1 cellular context compared by ENCODE assay signal in the genomic region with DNA sequence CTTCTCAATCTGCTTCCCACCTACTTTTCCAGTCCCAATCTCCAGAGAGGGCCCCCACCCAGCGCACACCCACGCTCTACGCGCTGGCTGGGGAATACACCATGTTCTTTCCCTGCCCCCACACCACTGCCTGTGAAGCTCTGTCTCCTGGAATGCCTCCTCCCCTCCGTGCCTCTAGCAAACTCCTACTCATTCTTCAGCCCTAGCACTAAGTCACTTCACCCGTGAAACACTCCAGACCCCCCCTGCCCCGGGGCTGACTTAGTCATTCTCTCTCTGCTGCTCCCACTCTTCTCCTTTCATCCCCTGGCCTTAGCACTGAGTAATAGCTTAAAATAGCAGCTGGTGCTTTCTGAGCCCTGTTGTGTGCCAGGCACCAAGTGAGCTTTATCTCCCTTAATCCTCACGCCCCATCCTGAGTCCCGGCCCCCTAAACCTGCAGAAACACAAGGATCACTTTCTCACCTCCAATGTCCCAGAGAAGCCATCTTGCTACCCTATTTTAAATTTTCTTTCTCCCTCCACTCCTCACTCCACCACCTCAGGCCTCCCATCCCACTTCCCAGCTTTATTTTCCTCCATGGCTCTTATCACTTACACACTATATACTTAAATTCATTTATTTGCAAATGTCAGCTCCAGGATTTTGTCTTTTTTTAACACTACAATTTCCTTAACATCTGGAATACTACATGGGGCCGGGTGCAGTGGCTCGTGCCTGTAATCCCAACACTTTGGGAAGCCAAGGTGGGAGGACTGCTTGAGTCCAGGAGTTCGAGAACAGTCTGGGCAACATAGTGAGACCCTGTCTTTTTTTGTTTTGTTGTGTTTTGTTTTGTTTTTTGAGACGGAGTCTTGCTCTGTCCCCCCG.
TF ChIP-seq lines count a peak whose summit lies in the region.

No MANE protein-coding gene starts in this region.

TF ChIP-seq in HepG2, 621 proteins besides CTCF, POLR2A, EP300 and RAD21 (continued from another document and continues in another):
- TF ChIP-seq, protein P1, sequence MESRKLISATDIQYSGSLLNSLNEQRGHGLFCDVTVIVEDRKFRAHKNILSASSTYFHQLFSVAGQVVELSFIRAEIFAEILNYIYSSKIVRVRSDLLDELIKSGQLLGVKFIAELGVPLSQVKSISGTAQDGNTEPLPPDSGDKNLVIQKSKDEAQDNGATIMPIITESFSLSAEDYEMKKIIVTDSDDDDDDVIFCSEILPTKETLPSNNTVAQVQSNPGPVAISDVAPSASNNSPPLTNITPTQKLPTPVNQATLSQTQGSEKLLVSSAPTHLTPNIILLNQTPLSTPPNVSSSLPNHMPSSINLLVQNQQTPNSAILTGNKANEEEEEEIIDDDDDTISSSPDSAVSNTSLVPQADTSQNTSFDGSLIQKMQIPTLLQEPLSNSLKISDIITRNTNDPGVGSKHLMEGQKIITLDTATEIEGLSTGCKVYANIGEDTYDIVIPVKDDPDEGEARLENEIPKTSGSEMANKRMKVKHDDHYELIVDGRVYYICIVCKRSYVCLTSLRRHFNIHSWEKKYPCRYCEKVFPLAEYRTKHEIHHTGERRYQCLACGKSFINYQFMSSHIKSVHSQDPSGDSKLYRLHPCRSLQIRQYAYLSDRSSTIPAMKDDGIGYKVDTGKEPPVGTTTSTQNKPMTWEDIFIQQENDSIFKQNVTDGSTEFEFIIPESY (CRISPR knock-in tag; IDR thresholded peaks at IDR 0.05) = 0 out of 2 replicates have a peak, but pooled peaks have one; percentile 43
- TF ChIP-seq DMAP1 (CRISPR knock-in tag; IDR thresholded peaks at IDR 0.05) (0 out of 2 replicates have a peak, but pooled peaks have one; percentile 31), ARHGAP35 (CRISPR knock-in tag; IDR thresholded peaks at IDR 0.05; ENCODE audit: borderline replicate concordance) (no peak), SP140L (CRISPR knock-in tag; IDR thresholded peaks at IDR 0.05; ENCODE audit: borderline replicate concordance) (no peak), CBX5 (CRISPR knock-in tag; IDR thresholded peaks at IDR 0.05; ENCODE audit: borderline replicate concordance) (no peak), KLF11 (CRISPR knock-in tag; IDR thresholded peaks at IDR 0.05) (no peak), ZBTB42 (CRISPR knock-in tag; IDR thresholded peaks at IDR 0.05) (no peak), ZNF569 (CRISPR knock-in tag; IDR thresholded peaks at IDR 0.05; ENCODE audit: borderline replicate concordance) (no peak), MZF1 (CRISPR knock-in tag; IDR thresholded peaks at IDR 0.05; ENCODE audit: borderline replicate concordance) (no peak), ZNF34 (CRISPR knock-in tag; IDR thresholded peaks at IDR 0.05; ENCODE audit: borderline replicate concordance) (no peak), ZNF558 (CRISPR knock-in tag; IDR thresholded peaks at IDR 0.05; ENCODE audit: borderline replicate concordance) (no peak), ZNF724P (CRISPR knock-in tag; IDR thresholded peaks at IDR 0.05; ENCODE audit: borderline replicate concordance) (no peak), FLYWCH1 (CRISPR knock-in tag; IDR thresholded peaks at IDR 0.05) (no peak), ONECUT2 (CRISPR knock-in tag; IDR thresholded peaks at IDR 0.05) (no peak), ZNF547 (CRISPR knock-in tag; IDR thresholded peaks at IDR 0.05) (no peak), TCF7L2 (IDR thresholded peaks at IDR 0.05; ENCODE audit: low read depth, low read length) (no peak), SP5 (CRISPR knock-in tag; IDR thresholded peaks at IDR 0.05; ENCODE audit: borderline replicate concordance, low read depth) (no peak), ZIK1 (CRISPR knock-in tag; IDR thresholded peaks at IDR 0.05; ENCODE audit: borderline replicate concordance, low read depth) (no peak), DNMT3B (CRISPR knock-in tag; conservative IDR thresholded peaks at IDR 0.05) (0 out of 2 replicates have a peak, but pooled peaks have one; percentile 49), HMG20B (CRISPR knock-in tag; conservative IDR thresholded peaks at IDR 0.05) (no peak), THYN1 (CRISPR knock-in tag; IDR thresholded peaks at IDR 0.05; ENCODE audit: borderline replicate concordance, low read depth) (no peak), CCAR2 (optimal IDR thresholded peaks at IDR 0.05; ENCODE audit: low read depth, low read length) (no peak), PHF20 (CRISPR knock-in tag; IDR thresholded peaks at IDR 0.05) (no peak), MEF2D (CRISPR knock-in tag; IDR thresholded peaks at IDR 0.05) (peak; percentile 44; the same call in 1 of the 2 replicates), ZNF737 (CRISPR knock-in tag; IDR thresholded peaks at IDR 0.05; ENCODE audit: borderline replicate concordance) (no peak), FIP1L1 (IDR thresholded peaks at IDR 0.05; ENCODE audit: borderline replicate concordance, insufficient read depth, low read depth, low read length) (no peak), ZNF816 (CRISPR knock-in tag; IDR thresholded peaks at IDR 0.05; ENCODE audit: borderline replicate concordance) (no peak), DR1 (CRISPR knock-in tag; IDR thresholded peaks at IDR 0.05) (no peak), JARID2 (CRISPR knock-in tag; IDR thresholded peaks at IDR 0.05; ENCODE audit: insufficient replicate concordance) (no peak), ZNF879 (CRISPR knock-in tag; IDR thresholded peaks at IDR 0.05) (no peak), TARDBP (CRISPR knock-in tag; IDR thresholded peaks at IDR 0.05) (no peak; the same call in 1 of the 2 replicates), TRIM24 (CRISPR knock-in tag; IDR thresholded peaks at IDR 0.05) (no peak)
- TF ChIP-seq, protein P2, sequence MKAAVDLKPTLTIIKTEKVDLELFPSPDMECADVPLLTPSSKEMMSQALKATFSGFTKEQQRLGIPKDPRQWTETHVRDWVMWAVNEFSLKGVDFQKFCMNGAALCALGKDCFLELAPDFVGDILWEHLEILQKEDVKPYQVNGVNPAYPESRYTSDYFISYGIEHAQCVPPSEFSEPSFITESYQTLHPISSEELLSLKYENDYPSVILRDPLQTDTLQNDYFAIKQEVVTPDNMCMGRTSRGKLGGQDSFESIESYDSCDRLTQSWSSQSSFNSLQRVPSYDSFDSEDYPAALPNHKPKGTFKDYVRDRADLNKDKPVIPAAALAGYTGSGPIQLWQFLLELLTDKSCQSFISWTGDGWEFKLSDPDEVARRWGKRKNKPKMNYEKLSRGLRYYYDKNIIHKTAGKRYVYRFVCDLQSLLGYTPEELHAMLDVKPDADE (CRISPR knock-in tag; IDR thresholded peaks at IDR 0.05) = no peak
- TF ChIP-seq, protein P3, sequence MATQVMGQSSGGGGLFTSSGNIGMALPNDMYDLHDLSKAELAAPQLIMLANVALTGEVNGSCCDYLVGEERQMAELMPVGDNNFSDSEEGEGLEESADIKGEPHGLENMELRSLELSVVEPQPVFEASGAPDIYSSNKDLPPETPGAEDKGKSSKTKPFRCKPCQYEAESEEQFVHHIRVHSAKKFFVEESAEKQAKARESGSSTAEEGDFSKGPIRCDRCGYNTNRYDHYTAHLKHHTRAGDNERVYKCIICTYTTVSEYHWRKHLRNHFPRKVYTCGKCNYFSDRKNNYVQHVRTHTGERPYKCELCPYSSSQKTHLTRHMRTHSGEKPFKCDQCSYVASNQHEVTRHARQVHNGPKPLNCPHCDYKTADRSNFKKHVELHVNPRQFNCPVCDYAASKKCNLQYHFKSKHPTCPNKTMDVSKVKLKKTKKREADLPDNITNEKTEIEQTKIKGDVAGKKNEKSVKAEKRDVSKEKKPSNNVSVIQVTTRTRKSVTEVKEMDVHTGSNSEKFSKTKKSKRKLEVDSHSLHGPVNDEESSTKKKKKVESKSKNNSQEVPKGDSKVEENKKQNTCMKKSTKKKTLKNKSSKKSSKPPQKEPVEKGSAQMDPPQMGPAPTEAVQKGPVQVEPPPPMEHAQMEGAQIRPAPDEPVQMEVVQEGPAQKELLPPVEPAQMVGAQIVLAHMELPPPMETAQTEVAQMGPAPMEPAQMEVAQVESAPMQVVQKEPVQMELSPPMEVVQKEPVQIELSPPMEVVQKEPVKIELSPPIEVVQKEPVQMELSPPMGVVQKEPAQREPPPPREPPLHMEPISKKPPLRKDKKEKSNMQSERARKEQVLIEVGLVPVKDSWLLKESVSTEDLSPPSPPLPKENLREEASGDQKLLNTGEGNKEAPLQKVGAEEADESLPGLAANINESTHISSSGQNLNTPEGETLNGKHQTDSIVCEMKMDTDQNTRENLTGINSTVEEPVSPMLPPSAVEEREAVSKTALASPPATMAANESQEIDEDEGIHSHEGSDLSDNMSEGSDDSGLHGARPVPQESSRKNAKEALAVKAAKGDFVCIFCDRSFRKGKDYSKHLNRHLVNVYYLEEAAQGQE (IDR thresholded peaks at IDR 0.05; ENCODE audit: borderline replicate concordance in 1 of 2, low read depth in 1 of 2, low read length in 2 of 2) = no peak
- TF ChIP-seq, protein P4, sequence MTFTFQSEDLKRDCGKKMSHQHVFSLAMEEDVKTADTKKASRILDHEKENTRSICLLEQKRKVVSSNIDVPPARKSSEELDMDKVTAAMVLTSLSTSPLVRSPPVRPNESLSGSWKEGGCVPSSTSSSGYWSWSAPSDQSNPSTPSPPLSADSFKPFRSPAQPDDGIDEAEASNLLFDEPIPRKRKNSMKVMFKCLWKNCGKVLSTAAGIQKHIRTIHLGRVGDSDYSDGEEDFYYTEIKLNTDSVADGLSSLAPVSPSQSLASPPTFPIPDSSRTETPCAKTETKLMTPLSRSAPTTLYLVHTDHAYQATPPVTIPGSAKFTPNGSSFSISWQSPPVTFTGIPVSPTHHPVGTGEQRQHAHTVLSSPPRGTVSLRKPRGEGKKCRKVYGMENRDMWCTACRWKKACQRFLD (CRISPR knock-in tag; IDR thresholded peaks at IDR 0.05; ENCODE audit: borderline replicate concordance) = no peak
- TF ChIP-seq, protein P5, sequence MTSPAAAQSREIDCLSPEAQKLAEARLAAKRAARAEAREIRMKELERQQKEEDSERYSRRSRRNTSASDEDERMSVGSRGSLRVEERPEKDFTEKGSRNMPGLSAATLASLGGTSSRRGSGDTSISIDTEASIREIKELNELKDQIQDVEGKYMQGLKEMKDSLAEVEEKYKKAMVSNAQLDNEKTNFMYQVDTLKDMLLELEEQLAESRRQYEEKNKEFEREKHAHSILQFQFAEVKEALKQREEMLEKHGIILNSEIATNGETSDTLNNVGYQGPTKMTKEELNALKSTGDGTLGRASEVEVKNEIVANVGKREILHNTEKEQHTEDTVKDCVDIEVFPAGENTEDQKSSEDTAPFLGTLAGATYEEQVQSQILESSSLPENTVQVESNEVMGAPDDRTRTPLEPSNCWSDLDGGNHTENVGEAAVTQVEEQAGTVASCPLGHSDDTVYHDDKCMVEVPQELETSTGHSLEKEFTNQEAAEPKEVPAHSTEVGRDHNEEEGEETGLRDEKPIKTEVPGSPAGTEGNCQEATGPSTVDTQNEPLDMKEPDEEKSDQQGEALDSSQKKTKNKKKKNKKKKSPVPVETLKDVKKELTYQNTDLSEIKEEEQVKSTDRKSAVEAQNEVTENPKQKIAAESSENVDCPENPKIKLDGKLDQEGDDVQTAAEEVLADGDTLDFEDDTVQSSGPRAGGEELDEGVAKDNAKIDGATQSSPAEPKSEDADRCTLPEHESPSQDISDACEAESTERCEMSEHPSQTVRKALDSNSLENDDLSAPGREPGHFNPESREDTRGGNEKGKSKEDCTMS (CRISPR knock-in tag; conservative IDR thresholded peaks at IDR 0.05) = no peak
- TF ChIP-seq, protein P6, sequence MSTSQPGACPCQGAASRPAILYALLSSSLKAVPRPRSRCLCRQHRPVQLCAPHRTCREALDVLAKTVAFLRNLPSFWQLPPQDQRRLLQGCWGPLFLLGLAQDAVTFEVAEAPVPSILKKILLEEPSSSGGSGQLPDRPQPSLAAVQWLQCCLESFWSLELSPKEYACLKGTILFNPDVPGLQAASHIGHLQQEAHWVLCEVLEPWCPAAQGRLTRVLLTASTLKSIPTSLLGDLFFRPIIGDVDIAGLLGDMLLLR (CRISPR knock-in tag; IDR thresholded peaks at IDR 0.05) = no peak
- TF ChIP-seq, protein P7, sequence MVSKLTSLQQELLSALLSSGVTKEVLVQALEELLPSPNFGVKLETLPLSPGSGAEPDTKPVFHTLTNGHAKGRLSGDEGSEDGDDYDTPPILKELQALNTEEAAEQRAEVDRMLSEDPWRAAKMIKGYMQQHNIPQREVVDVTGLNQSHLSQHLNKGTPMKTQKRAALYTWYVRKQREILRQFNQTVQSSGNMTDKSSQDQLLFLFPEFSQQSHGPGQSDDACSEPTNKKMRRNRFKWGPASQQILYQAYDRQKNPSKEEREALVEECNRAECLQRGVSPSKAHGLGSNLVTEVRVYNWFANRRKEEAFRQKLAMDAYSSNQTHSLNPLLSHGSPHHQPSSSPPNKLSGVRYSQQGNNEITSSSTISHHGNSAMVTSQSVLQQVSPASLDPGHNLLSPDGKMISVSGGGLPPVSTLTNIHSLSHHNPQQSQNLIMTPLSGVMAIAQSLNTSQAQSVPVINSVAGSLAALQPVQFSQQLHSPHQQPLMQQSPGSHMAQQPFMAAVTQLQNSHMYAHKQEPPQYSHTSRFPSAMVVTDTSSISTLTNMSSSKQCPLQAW (CRISPR knock-in tag; IDR thresholded peaks at IDR 0.05) = 0 out of 2 replicates have a peak, but pooled peaks have one; percentile 27
- TF ChIP-seq, protein P8, sequence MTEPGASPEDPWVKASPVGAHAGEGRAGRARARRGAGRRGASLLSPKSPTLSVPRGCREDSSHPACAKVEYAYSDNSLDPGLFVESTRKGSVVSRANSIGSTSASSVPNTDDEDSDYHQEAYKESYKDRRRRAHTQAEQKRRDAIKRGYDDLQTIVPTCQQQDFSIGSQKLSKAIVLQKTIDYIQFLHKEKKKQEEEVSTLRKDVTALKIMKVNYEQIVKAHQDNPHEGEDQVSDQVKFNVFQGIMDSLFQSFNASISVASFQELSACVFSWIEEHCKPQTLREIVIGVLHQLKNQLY (CRISPR knock-in tag; IDR thresholded peaks at IDR 0.05) = no peak
- TF ChIP-seq, protein P9, sequence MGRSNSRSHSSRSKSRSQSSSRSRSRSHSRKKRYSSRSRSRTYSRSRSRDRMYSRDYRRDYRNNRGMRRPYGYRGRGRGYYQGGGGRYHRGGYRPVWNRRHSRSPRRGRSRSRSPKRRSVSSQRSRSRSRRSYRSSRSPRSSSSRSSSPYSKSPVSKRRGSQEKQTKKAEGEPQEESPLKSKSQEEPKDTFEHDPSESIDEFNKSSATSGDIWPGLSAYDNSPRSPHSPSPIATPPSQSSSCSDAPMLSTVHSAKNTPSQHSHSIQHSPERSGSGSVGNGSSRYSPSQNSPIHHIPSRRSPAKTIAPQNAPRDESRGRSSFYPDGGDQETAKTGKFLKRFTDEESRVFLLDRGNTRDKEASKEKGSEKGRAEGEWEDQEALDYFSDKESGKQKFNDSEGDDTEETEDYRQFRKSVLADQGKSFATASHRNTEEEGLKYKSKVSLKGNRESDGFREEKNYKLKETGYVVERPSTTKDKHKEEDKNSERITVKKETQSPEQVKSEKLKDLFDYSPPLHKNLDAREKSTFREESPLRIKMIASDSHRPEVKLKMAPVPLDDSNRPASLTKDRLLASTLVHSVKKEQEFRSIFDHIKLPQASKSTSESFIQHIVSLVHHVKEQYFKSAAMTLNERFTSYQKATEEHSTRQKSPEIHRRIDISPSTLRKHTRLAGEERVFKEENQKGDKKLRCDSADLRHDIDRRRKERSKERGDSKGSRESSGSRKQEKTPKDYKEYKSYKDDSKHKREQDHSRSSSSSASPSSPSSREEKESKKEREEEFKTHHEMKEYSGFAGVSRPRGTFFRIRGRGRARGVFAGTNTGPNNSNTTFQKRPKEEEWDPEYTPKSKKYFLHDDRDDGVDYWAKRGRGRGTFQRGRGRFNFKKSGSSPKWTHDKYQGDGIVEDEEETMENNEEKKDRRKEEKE (IDR thresholded peaks at IDR 0.05) = no peak
